In genomic region chr6:26152226-26153101, GRCh38 we compare ENCODE assay signal across 24 cellular contexts.
DNase-seq lines count a peak whose midpoint lies in the region; FAIRE-seq and TF ChIP-seq lines count a peak whose summit lies in the region.
"Had no signal": no experiment of that assay in that cellular context is flagged by ENCODE, and none has a peak within 500 bp of the region (broad histone marks: within the 10 kb centered on the region; RNA-seq: fewer than 3 reads in every experiment).

No MANE protein-coding gene starts in this region.

- H3K4me1 ChIP-seq in A673 (ENCODE audit: insufficient read depth, low read length, poor library complexity, severe bottlenecking) = peaks cover 7% of the 10 kb centered on the region
- H3K4me1 ChIP-seq: upper lobe of right lung had no signal

- no TSS peak for BruUV-seq in A673 (replicated peaks; lab: Mats Ljungman, UMichigan)

- TF ChIP-seq CTCF in A673 (conservative IDR thresholded peaks at IDR 0.05; ENCODE audit: low read depth, low read length) (no peak), RWPE1 (conservative IDR thresholded peaks at IDR 0.05; ENCODE audit: low read depth) (no peak), lower leg skin (IDR thresholded peaks at IDR 0.05) (no peak)

- H3K9me3 ChIP-seq in A673 (ENCODE audit: low read depth, low read length, poor library complexity, severe bottlenecking) = no peaks in the 10 kb centered on the region
- H3K9me3 ChIP-seq: ovary, upper lobe of right lung had no signal

- CTCF ChIA-PET in A673 (lab: Charles Lee) (no interaction called here), RWPE1 (lab: Yijun Ruan, JAX) (interaction anchor here (0.6 kb wide), 1 partner anchor 13 kb away, joined by 4 read pairs; no protein-coding TSS in a partner anchor)
- CTCF ChIA-PET in activated naive CD4-positive, alpha-beta T cell treated with anti-CD3 and anti-CD28 coated beads for 36 hours (lab: Charles Lee) = interaction anchor here (1.0 kb wide), 1 partner anchor 31 kb away, joined by 4 read pairs; a partner anchor contains a TSS

- no peak overlapping the region for H3K27ac Mint-ChIP-seq in activated naive CD4-positive, alpha-beta T cell treated with anti-CD3 and anti-CD28 coated beads for 36 hours
- H3K27ac Mint-ChIP-seq: CD4-positive, CD25-positive, alpha-beta regulatory T cell; naive thymus-derived CD8-positive, alpha-beta T cell; T-helper 2 cell treated with Interferon-gamma antibody and Interleukin-4, amounts not matched to agents 5 μg/mL and 100 μg/mL, for 36 hours had no signal

- FAIRE-seq in H54 (lab: Jason Lieb, UNC) = peak; percentile 36

- no peaks in the 10 kb centered on the region for H3K27me3 ChIP-seq in A673 (replicated peaks; ENCODE audit: insufficient read depth, low read depth, low read length, poor library complexity)
- H3K27me3 ChIP-seq: ovary, upper lobe of right lung had no signal

- WGBS in lower leg skin, 2 donors = 56 to 61% methylated on average over 6 of the region's 6 CpGs

- POLR2A ChIA-PET in A673 (lab: Charles Lee; ENCODE audit: low non-redundant PET) (no interaction called here), RWPE1 (lab: Yijun Ruan, JAX; ENCODE audit: low non-redundant PET) (no interaction called here)

- intact Hi-C loops in A673 (cut with micrococcal nuclease; ENCODE audit: unreplicated experiment) = no loop called here
- intact Hi-C loops in lower leg skin (cut with DNase I; ENCODE audit: low total_unique reads) = no loop called here
- intact Hi-C loops in activated naive CD4-positive, alpha-beta T cell treated with anti-CD3 and anti-CD28 coated beads for 36 hours (cut with micrococcal nuclease) = no loop called here

- peaks cover 11% of the 10 kb centered on the region for H3K36me3 Mint-ChIP-seq in activated naive CD4-positive, alpha-beta T cell treated with anti-CD3 and anti-CD28 coated beads for 36 hours (ENCODE audit: low read depth)
- H3K36me3 Mint-ChIP-seq: CD4-positive, CD25-positive, alpha-beta regulatory T cell had no signal

- H3K27ac ChIP-seq in A673 (ENCODE audit: low read depth, low read length, poor library complexity, severe bottlenecking) (peak overlapping the region; percentile 34), RWPE1 (peak overlapping the region; percentile 78)
- H3K27ac ChIP-seq: coronary artery, ovary, PC-9, upper lobe of right lung had no signal

- DNase-seq in A673 (ENCODE audit: low spot score) (no peak), H54 (ENCODE audit: insufficient read length, low spot score) (no peak), RWPE1 (ENCODE audit: low spot score) (no peak), kidney glomerular epithelial cell (lab: John Stamatoyannopoulos, UW) (peak; percentile 76), OCI-M1 (lab: John Stamatoyannopoulos, UW) (no peak), lower leg skin (ENCODE audit: low spot score in 2 of 2) (no peak), SW 1271 (lab: John Stamatoyannopoulos, UW) (no peak)
- no peak for DNase-seq in activated naive CD4-positive, alpha-beta T cell treated with anti-CD3 and anti-CD28 coated beads for 36 hours
- DNase-seq: activated CD8-positive, alpha-beta memory T cell treated with anti-CD3 and anti-CD28 coated beads, Interleukin-2, amount 50 U/mL, for 4 hours; CD4-positive, CD25-positive, alpha-beta regulatory T cell; DMS153; GF-D8; left cardiac atrium; MV-4-11; naive thymus-derived CD8-positive, alpha-beta T cell; NCI-H1694 treated with DMSO at 0.1 percent for 48 hours; NCI-H774; ovary; PC-9; right cardiac atrium; stimulated activated CD8-positive, alpha-beta memory T cell treated with anti-CD3 and anti-CD28 coated beads, Interleukin-4, amount 100 ng/mL, for 48 hours; upper lobe of right lung had no signal

- no peaks in the 10 kb centered on the region for H3K36me3 ChIP-seq in A673 (ENCODE audit: insufficient read depth, low read length, poor library complexity, severe bottlenecking)
- H3K36me3 ChIP-seq: ovary, upper lobe of right lung had no signal

- H3K4me3 ChIP-seq in A673 (ENCODE audit: low read depth, low read length, poor library complexity, severe bottlenecking) (no peak overlapping the region), lower leg skin (ENCODE audit: low read depth, poor library complexity, severe bottlenecking) (no peak overlapping the region)
- H3K4me3 ChIP-seq: coronary artery, ovary, PC-9, upper lobe of right lung had no signal

- no peak overlapping the region for H3K4me3 Mint-ChIP-seq in activated naive CD4-positive, alpha-beta T cell treated with anti-CD3 and anti-CD28 coated beads for 36 hours
- H3K4me3 Mint-ChIP-seq: naive thymus-derived CD8-positive, alpha-beta T cell; T-helper 2 cell treated with Interferon-gamma antibody and Interleukin-4, amounts not matched to agents 5 μg/mL and 100 μg/mL, for 36 hours had no signal

- H3K9me3 Mint-ChIP-seq in activated naive CD4-positive, alpha-beta T cell treated with anti-CD3 and anti-CD28 coated beads for 36 hours = no peaks in the 10 kb centered on the region
- H3K9me3 Mint-ChIP-seq: naive thymus-derived CD8-positive, alpha-beta T cell; T-helper 2 cell treated with Interferon-gamma antibody and Interleukin-4, amounts not matched to agents 5 μg/mL and 100 μg/mL, for 36 hours had no signal

- peaks cover 7% of the 10 kb centered on the region for H3K27me3 Mint-ChIP-seq in activated naive CD4-positive, alpha-beta T cell treated with anti-CD3 and anti-CD28 coated beads for 36 hours (ENCODE audit: low read depth)
- H3K27me3 Mint-ChIP-seq: naive thymus-derived CD8-positive, alpha-beta T cell had no signal

- peaks cover 19% of the 10 kb centered on the region for H3K4me1 Mint-ChIP-seq in activated naive CD4-positive, alpha-beta T cell treated with anti-CD3 and anti-CD28 coated beads for 36 hours (ENCODE audit: low read depth)

- no peak for TF ChIP-seq POLR2A in H54 (IDR thresholded peaks at IDR 0.05; ENCODE audit: low read depth, low read length)
- TF ChIP-seq POLR2A in lower leg skin (IDR thresholded peaks at IDR 0.05) = no peak
